In the genomic region with DNA sequence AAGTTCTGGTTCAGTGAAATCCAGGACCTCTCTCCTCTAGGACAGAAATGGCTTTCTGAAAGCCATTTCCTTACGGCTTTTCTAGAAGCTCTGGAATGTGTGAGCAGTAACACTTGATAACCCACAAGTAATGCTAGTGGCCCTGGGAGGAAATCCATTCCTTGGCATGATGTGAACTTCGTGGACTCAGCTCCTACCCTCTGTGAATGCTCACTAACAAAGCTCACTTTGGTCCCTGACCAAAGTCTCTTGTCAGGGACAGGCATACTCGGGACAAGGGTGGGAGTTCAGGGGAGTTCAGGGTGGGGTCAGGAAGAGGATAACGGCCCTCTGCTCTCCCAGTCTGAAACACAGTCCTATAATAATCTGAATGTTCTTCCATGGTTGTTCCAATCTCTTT, we compare ENCODE assay signal across 8 cellular contexts.
DNase-seq lines count a peak whose midpoint lies in the region; ATAC-seq, FAIRE-seq and TF ChIP-seq lines count a peak whose summit lies in the region.
"Not testable (repeated sequence)": the region's sequence is repeated elsewhere in the genome, so short reads cannot be mapped to it uniquely, and the experiment has no call there.

No MANE protein-coding gene starts in this region.

- not testable (repeated sequence) for DNase-seq in CD14-positive monocyte (ENCODE audit: low spot score); lower lobe of right lung
- DNase-seq in HK-2 (ENCODE audit: unreplicated experiment), result peak; percentile 2
- DNase-seq in RPMI8226, result peak; percentile 0
- DNase-seq in fibroblast of the aortic adventitia (ENCODE audit: low read depth), result peak; percentile 14
- DNase-seq in kidney tubule cell (ENCODE audit: low spot score), result peak; percentile 51
- DNase-seq in small intestine, result peak; percentile 31

- H3K27ac ChIP-seq in lower lobe of right lung; small intestine (ENCODE audit: low read depth in 1 of 2, low read length in 1 of 2): not testable (repeated sequence)

- WGBS in small intestine, 3 donors, result 49 to 75% (median 59%) methylated on average over 2 to 3 of the region's 4 CpGs

- not testable (repeated sequence) for H3K4me3 ChIP-seq in fibroblast of the aortic adventitia (ENCODE audit: low read depth, low read length); lower lobe of right lung; small intestine (ENCODE audit: low read depth in 1 of 2, low read length in 2 of 2)

- H3K27me3 Mint-ChIP-seq in CD14-positive monocyte (ENCODE audit: low read depth in 3 of 3); dendritic cell treated with granulocyte-macrophage colony-stimulating factor and Interleukin-4, amounts not matched to agents 40 ng/mL and 50 ng/mL, for 4 days: not testable (repeated sequence)

- peak; percentile 10 to 28 for ATAC-seq in lower lobe of right lung

- H3K9me3 ChIP-seq in lower lobe of right lung; small intestine (ENCODE audit: control insufficient read depth, low read depth): not testable (repeated sequence)

- H3K9me3 Mint-ChIP-seq in CD14-positive monocyte; dendritic cell treated with granulocyte-macrophage colony-stimulating factor and Interleukin-4, amounts not matched to agents 40 ng/mL and 50 ng/mL, for 4 days: not testable (repeated sequence)

- H3K36me3 Mint-ChIP-seq in CD14-positive monocyte; dendritic cell treated with granulocyte-macrophage colony-stimulating factor and Interleukin-4, amounts not matched to agents 40 ng/mL and 50 ng/mL, for 4 days (ENCODE audit: low read depth): not testable (repeated sequence)

- not testable (repeated sequence) for H3K4me3 Mint-ChIP-seq in CD14-positive monocyte; dendritic cell treated with granulocyte-macrophage colony-stimulating factor and Interleukin-4, amounts not matched to agents 40 ng/mL and 50 ng/mL, for 4 days

- H3K4me1 ChIP-seq in lower lobe of right lung; small intestine (ENCODE audit: control insufficient read depth in 2 of 2, insufficient read depth in 1 of 2, low read depth in 1 of 2, low read length in 1 of 2): not testable (repeated sequence)

- not testable (repeated sequence) for FAIRE-seq in small intestine (lab: Jason Lieb, UNC)

- not testable (repeated sequence) for H3K4me1 Mint-ChIP-seq in CD14-positive monocyte; dendritic cell treated with granulocyte-macrophage colony-stimulating factor and Interleukin-4, amounts not matched to agents 40 ng/mL and 50 ng/mL, for 4 days (ENCODE audit: low read depth)

- not testable (repeated sequence) for H3K36me3 ChIP-seq in lower lobe of right lung; small intestine (ENCODE audit: control insufficient read depth in 2 of 2, insufficient read depth in 2 of 2, low read length in 2 of 2)

- not testable (repeated sequence) for TF ChIP-seq CTCF in CD14-positive monocyte (IDR thresholded peaks at IDR 0.05); fibroblast of the aortic adventitia (IDR thresholded peaks at IDR 0.05; ENCODE audit: insufficient read depth, low read length); lower lobe of right lung (IDR thresholded peaks at IDR 0.05)

- H3K27me3 ChIP-seq in lower lobe of right lung (ENCODE audit: low read depth); small intestine (ENCODE audit: control insufficient read depth in 2 of 2, insufficient read depth in 2 of 2, low read length in 2 of 2): not testable (repeated sequence)

- peak overlapping the region in 4 of 7 donors; percentile 6 to 51 (median 36) for H3K27ac Mint-ChIP-seq in CD14-positive monocyte
- H3K27ac Mint-ChIP-seq in dendritic cell treated with granulocyte-macrophage colony-stimulating factor and Interleukin-4, amounts not matched to agents 40 ng/mL and 50 ng/mL, for 4 days, result peak overlapping the region; percentile 48

- intact Hi-C loops in CD14-positive monocyte (cut with micrococcal nuclease); dendritic cell treated with granulocyte-macrophage colony-stimulating factor and Interleukin-4, amounts not matched to agents 40 ng/mL and 50 ng/mL, for 4 days (cut with micrococcal nuclease); lower lobe of right lung (cut with DNase I): not testable (repeated sequence)
